ENCODE assay signal across 1 cellular context in the genomic region with DNA sequence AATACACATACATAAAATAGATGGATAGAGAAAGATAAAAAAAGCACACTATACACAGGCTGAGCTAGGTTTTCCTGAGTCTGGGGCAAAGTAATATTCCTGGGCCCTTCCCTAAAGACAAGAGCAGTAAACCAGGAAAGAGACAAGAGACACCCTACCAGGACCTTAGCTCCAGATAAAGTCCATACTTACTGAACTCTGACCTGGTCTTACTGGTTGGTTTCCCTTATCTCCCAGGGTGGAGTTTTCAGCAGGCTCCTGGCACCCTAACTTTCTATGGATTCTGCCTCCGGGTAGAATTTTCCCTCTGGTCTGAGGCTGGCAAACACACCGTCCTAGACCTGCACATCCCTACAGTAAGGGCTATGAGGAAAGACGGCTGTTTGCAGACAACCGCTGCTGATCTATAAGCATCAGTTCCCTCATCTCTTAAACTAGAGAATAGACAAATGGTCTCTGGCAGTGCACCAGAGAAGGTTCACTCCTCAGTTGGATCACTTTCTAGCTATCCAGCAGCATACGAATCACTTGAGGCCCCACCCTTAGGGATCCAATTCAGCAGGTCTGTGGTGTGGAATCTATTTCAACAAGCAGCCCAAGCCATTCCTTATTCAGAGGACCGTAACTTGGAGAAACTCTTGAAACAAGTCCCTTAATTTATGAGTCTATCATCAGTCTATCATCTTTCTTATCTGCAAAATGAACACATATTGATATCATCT.
TF ChIP-seq lines count a peak whose summit lies in the region.

No MANE protein-coding gene starts in this region.

TF ChIP-seq in GM12878, 131 proteins besides CTCF, POLR2A, EP300 and RAD21 (continued from another document):
- TF ChIP-seq, protein P1, sequence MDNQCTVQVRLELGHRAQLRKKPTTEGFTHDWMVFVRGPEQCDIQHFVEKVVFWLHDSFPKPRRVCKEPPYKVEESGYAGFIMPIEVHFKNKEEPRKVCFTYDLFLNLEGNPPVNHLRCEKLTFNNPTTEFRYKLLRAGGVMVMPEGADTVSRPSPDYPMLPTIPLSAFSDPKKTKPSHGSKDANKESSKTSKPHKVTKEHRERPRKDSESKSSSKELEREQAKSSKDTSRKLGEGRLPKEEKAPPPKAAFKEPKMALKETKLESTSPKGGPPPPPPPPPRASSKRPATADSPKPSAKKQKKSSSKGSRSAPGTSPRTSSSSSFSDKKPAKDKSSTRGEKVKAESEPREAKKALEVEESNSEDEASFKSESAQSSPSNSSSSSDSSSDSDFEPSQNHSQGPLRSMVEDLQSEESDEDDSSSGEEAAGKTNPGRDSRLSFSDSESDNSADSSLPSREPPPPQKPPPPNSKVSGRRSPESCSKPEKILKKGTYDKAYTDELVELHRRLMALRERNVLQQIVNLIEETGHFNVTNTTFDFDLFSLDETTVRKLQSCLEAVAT (IDR thresholded peaks at IDR 0.05): no peak
- TF ChIP-seq SIN3A (IDR thresholded peaks at IDR 0.05; ENCODE audit: low read depth, low read length) (no peak), RCOR1 (conservative IDR thresholded peaks at IDR 0.05; ENCODE audit: low read depth, low read length) (no peak)
